Comparison of ENCODE assay signal across 13 cellular contexts in genomic region chr12:98352835-98353234, GRCh38.
DNase-seq lines count a peak whose midpoint lies in the region; ATAC-seq, FAIRE-seq and TF ChIP-seq lines count a peak whose summit lies in the region.
"Had no signal": no experiment of that assay in that cellular context is flagged by ENCODE, and none has a peak within 500 bp of the region (broad histone marks: within the 10 kb centered on the region; RNA-seq: fewer than 3 reads in every experiment).

No MANE protein-coding gene starts in this region.

- H3K36me3 ChIP-seq in bronchial epithelial cell (ENCODE audit: control insufficient read depth, insufficient read depth, low read length), result no peaks in the 10 kb centered on the region
- no peaks in the 10 kb centered on the region for H3K36me3 ChIP-seq in H7 (replicated peaks; ENCODE audit: control insufficient read depth, insufficient read depth, low read length)
- H3K36me3 ChIP-seq: thoracic aorta had no signal

- no peak overlapping the region for H3K4me3 Mint-ChIP-seq in activated naive CD8-positive, alpha-beta T cell treated with anti-CD3 and anti-CD28 coated beads, Interleukin-2, amount 50 U/mL, for 24 hours
- no peak overlapping the region for H3K4me3 Mint-ChIP-seq in activated naive CD8-positive, alpha-beta T cell treated with anti-CD3 and anti-CD28 coated beads for 36 hours
- H3K4me3 Mint-ChIP-seq in stimulated activated effector memory CD8-positive, alpha-beta T cell treated with anti-CD3 and anti-CD28 coated beads, Interleukin-12 subunit alpha, Interleukin-12 subunit beta, amount 100 ng/mL, for 72 hours, result no peak overlapping the region
- H3K4me3 Mint-ChIP-seq: activated T-cell treated with anti-CD3 and anti-CD28 coated beads, Interleukin-2, amount 50 U/mL, for 4 hours; brain had no signal

- no peak for DNase-seq in activated naive CD8-positive, alpha-beta T cell treated with anti-CD3 and anti-CD28 coated beads, Interleukin-2, amount 50 U/mL, for 24 hours
- DNase-seq in activated naive CD8-positive, alpha-beta T cell treated with anti-CD3 and anti-CD28 coated beads for 36 hours, result no peak
- DNase-seq in HTR-8/SVneo (ENCODE audit: insufficient read length, low spot score) (peak; percentile 6), bronchial epithelial cell (ENCODE audit: low read depth) (peak; percentile 56), SHP77 (lab: John Stamatoyannopoulos, UW) (no peak), DMS 273 (lab: John Stamatoyannopoulos, UW; ENCODE audit: unreplicated experiment) (no peak), H7 (no peak)
- DNase-seq in stimulated activated effector memory CD8-positive, alpha-beta T cell treated with anti-CD3 and anti-CD28 coated beads, Interleukin-12 subunit alpha, Interleukin-12 subunit beta, amount 100 ng/mL, for 72 hours (ENCODE audit: low spot score in 2 of 2), result no peak
- DNase-seq: activated T-cell treated with anti-CD3 and anti-CD28 coated beads, Interleukin-2, amount 50 U/mL, for 4 hours; mucosa of descending colon; NCI-H2171 treated with DMSO at 0.1 percent for 48 hours had no signal

- ATAC-seq in activated naive CD8-positive, alpha-beta T cell treated with anti-CD3 and anti-CD28 coated beads, Interleukin-2, amount 50 U/mL, for 24 hours, result peak; percentile 22
- no peak for ATAC-seq in stimulated activated effector memory CD8-positive, alpha-beta T cell treated with anti-CD3 and anti-CD28 coated beads, Interleukin-12 subunit alpha, Interleukin-12 subunit beta, amount 100 ng/mL, for 72 hours
- ATAC-seq: mucosa of descending colon had no signal

- no peak overlapping the region for H3K27ac Mint-ChIP-seq in activated naive CD8-positive, alpha-beta T cell treated with anti-CD3 and anti-CD28 coated beads, Interleukin-2, amount 50 U/mL, for 24 hours
- no peak overlapping the region for H3K27ac Mint-ChIP-seq in activated naive CD8-positive, alpha-beta T cell treated with anti-CD3 and anti-CD28 coated beads for 36 hours
- H3K27ac Mint-ChIP-seq in stimulated activated effector memory CD8-positive, alpha-beta T cell treated with anti-CD3 and anti-CD28 coated beads, Interleukin-12 subunit alpha, Interleukin-12 subunit beta, amount 100 ng/mL, for 72 hours, result peak overlapping the region; percentile 38

- no peaks in the 10 kb centered on the region for H3K9me3 Mint-ChIP-seq in activated naive CD8-positive, alpha-beta T cell treated with anti-CD3 and anti-CD28 coated beads, Interleukin-2, amount 50 U/mL, for 24 hours
- H3K9me3 Mint-ChIP-seq in activated naive CD8-positive, alpha-beta T cell treated with anti-CD3 and anti-CD28 coated beads for 36 hours, result no peaks in the 10 kb centered on the region
- no peaks in the 10 kb centered on the region for H3K9me3 Mint-ChIP-seq in stimulated activated effector memory CD8-positive, alpha-beta T cell treated with anti-CD3 and anti-CD28 coated beads, Interleukin-12 subunit alpha, Interleukin-12 subunit beta, amount 100 ng/mL, for 72 hours
- H3K9me3 Mint-ChIP-seq: activated T-cell treated with anti-CD3 and anti-CD28 coated beads, Interleukin-2, amount 50 U/mL, for 4 hours had no signal

- H3K27me3 Mint-ChIP-seq in activated naive CD8-positive, alpha-beta T cell treated with anti-CD3 and anti-CD28 coated beads, Interleukin-2, amount 50 U/mL, for 24 hours, result peaks cover 2% of the 10 kb centered on the region
- peaks cover 9% of the 10 kb centered on the region for H3K27me3 Mint-ChIP-seq in activated naive CD8-positive, alpha-beta T cell treated with anti-CD3 and anti-CD28 coated beads for 36 hours
- H3K27me3 Mint-ChIP-seq: brain had no signal

- FAIRE-seq in HTR-8/SVneo (lab: Jason Lieb, UNC) (no peak), bronchial epithelial cell (lab: Jason Lieb, UNC) (no peak)

- no peaks in the 10 kb centered on the region for H3K36me3 Mint-ChIP-seq in activated naive CD8-positive, alpha-beta T cell treated with anti-CD3 and anti-CD28 coated beads, Interleukin-2, amount 50 U/mL, for 24 hours (ENCODE audit: low read depth)
- H3K36me3 Mint-ChIP-seq in activated naive CD8-positive, alpha-beta T cell treated with anti-CD3 and anti-CD28 coated beads for 36 hours, result no peaks in the 10 kb centered on the region
- no peaks in the 10 kb centered on the region for H3K36me3 Mint-ChIP-seq in stimulated activated effector memory CD8-positive, alpha-beta T cell treated with anti-CD3 and anti-CD28 coated beads, Interleukin-12 subunit alpha, Interleukin-12 subunit beta, amount 100 ng/mL, for 72 hours
- H3K36me3 Mint-ChIP-seq: brain had no signal

- TF ChIP-seq CTCF in bronchial epithelial cell (IDR thresholded peaks at IDR 0.05; ENCODE audit: insufficient read depth, low read length, severe bottlenecking), result no peak

- H3K4me3 ChIP-seq in bronchial epithelial cell (ENCODE audit: low read depth, low read length) (no peak overlapping the region), H7 (ENCODE audit: insufficient read depth, low read depth, low read length) (no peak overlapping the region)
- H3K4me3 ChIP-seq: mucosa of descending colon, thoracic aorta had no signal

- H3K4me1 Mint-ChIP-seq in activated naive CD8-positive, alpha-beta T cell treated with anti-CD3 and anti-CD28 coated beads, Interleukin-2, amount 50 U/mL, for 24 hours, result peaks cover 5% of the 10 kb centered on the region
- H3K4me1 Mint-ChIP-seq in activated naive CD8-positive, alpha-beta T cell treated with anti-CD3 and anti-CD28 coated beads for 36 hours, result peaks cover 3% of the 10 kb centered on the region
- peaks cover 19% of the 10 kb centered on the region for H3K4me1 Mint-ChIP-seq in stimulated activated effector memory CD8-positive, alpha-beta T cell treated with anti-CD3 and anti-CD28 coated beads, Interleukin-12 subunit alpha, Interleukin-12 subunit beta, amount 100 ng/mL, for 72 hours

- no peaks in the 10 kb centered on the region for H3K27me3 ChIP-seq in bronchial epithelial cell (ENCODE audit: control insufficient read depth, insufficient read depth, low read length)
- no peaks in the 10 kb centered on the region for H3K27me3 ChIP-seq in H7 (ENCODE audit: control insufficient read depth, insufficient read depth, low read length)

Comparison
In these comparisons a context has a peak if more than half of its experiments do, and no peak if none do; other contexts are left out.
1. DNase-seq: peak in HTR-8/SVneo (single experiment) and bronchial epithelial cell (single experiment); none in activated naive CD8-positive, alpha-beta T cell treated with anti-CD3 and anti-CD28 coated beads, Interleukin-2, amount 50 U/mL, for 24 hours (single experiment), activated naive CD8-positive, alpha-beta T cell treated with anti-CD3 and anti-CD28 coated beads for 36 hours (single experiment), stimulated activated effector memory CD8-positive, alpha-beta T cell treated with anti-CD3 and anti-CD28 coated beads, Interleukin-12 subunit alpha, Interleukin-12 subunit beta, amount 100 ng/mL, for 72 hours (0 of 2), SHP77 (0 of 2), DMS 273 (single experiment) and H7 (single experiment).